In the genomic region with DNA sequence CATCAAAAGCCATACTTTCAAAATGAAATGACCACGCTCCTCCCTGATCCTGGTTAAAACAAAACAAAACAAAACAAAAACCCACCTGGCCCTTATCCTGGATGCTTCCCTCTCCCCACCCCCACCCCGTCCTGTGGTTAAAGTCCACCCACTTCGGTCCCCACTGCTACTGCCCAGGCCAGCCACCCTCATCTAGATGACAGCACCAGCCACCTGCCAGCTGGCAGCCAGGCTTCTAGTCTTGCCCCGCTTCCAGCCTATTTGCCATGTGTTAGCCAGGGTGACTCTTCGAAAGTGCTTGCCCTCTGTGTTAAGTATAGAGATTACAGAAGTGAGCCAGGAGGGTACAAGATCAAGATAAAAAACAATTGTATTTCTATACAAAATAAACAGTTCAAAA, we compare ENCODE assay signal across 1 cellular context.
TF ChIP-seq lines count a peak whose summit lies in the region.

No MANE protein-coding gene starts in this region.

TF ChIP-seq in HepG2, 621 proteins besides CTCF, POLR2A, EP300 and RAD21:
- no peak for TF ChIP-seq WIZ (CRISPR knock-in tag; IDR thresholded peaks at IDR 0.05)
- TF ChIP-seq KLF16 (CRISPR knock-in tag; IDR thresholded peaks at IDR 0.05) = no peak
- TF ChIP-seq, protein P1, sequence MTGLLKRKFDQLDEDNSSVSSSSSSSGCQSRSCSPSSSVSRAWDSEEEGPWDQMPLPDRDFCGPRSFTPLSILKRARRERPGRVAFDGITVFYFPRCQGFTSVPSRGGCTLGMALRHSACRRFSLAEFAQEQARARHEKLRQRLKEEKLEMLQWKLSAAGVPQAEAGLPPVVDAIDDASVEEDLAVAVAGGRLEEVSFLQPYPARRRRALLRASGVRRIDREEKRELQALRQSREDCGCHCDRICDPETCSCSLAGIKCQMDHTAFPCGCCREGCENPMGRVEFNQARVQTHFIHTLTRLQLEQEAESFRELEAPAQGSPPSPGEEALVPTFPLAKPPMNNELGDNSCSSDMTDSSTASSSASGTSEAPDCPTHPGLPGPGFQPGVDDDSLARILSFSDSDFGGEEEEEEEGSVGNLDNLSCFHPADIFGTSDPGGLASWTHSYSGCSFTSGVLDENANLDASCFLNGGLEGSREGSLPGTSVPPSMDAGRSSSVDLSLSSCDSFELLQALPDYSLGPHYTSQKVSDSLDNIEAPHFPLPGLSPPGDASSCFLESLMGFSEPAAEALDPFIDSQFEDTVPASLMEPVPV (CRISPR knock-in tag; IDR thresholded peaks at IDR 0.05) = no peak
- no peak for TF ChIP-seq CBX1 (IDR thresholded peaks at IDR 0.05; ENCODE audit: low read depth)
- no peak for TF ChIP-seq ZNF75D (CRISPR knock-in tag; IDR thresholded peaks at IDR 0.05; ENCODE audit: borderline replicate concordance)
- TF ChIP-seq ZBTB7A (CRISPR knock-in tag; IDR thresholded peaks at IDR 0.05) = no peak
- TF ChIP-seq ZNF432 (CRISPR knock-in tag; IDR thresholded peaks at IDR 0.05; ENCODE audit: borderline replicate concordance) = no peak
- no peak for TF ChIP-seq ZNF225 (CRISPR knock-in tag; IDR thresholded peaks at IDR 0.05)
TF ChIP-seq in HepG2: peak in this region for 0.
